ENCODE assay signal across 8 cellular contexts in the genomic region with DNA sequence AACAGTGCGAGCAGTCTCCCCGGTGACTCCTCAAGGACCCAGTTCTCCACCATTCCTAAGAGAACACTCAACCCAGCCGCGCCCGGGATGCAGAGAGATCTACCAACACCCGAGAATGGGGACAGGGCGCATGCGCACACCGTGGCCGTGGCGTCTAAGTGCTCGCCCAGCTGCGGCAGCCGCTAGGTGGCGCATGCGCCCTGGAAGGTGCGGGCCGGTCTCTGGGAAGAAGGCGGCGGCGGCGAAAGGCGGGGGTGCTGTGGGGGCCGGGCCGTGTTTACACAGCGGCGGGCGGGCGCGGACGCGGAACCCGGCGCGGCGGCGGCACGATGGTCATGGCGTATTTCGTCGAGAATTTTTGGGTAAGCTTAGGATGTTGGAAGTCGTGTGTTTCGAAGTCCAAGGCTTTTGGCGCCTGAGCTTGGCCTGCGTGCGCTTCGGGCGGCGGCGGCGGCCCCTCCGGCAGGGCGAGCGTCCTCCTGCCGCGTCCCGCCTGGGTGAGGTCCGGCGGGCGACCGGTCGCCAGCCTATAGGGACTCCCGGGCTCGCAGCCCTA. TPM values are rescaled to one million over a fixed set of nuclear protein-coding genes. Genes with fewer than 3 reads are reported as not detected.
DNase-seq lines count a peak whose midpoint lies in the region; ATAC-seq and TF ChIP-seq lines count a peak whose summit lies in the region.

A gene with protein sequence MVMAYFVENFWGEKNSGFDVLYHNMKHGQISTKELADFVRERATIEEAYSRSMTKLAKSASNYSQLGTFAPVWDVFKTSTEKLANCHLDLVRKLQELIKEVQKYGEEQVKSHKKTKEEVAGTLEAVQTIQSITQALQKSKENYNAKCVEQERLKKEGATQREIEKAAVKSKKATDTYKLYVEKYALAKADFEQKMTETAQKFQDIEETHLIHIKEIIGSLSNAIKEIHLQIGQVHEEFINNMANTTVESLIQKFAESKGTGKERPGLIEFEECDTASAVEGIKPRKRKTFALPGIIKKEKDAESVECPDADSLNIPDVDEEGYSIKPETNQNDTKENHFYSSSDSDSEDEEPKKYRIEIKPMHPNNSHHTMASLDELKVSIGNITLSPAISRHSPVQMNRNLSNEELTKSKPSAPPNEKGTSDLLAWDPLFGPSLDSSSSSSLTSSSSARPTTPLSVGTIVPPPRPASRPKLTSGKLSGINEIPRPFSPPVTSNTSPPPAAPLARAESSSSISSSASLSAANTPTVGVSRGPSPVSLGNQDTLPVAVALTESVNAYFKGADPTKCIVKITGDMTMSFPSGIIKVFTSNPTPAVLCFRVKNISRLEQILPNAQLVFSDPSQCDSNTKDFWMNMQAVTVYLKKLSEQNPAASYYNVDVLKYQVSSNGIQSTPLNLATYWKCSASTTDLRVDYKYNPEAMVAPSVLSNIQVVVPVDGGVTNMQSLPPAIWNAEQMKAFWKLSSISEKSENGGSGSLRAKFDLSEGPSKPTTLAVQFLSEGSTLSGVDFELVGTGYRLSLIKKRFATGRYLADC (plus strand): TSS at position 274 of the 556 bp plus-strand sequence. CDS start 56 bp downstream, at position 330.

- no peaks in the 10 kb centered on the region for H3K9me3 ChIP-seq in Panc1 (ENCODE audit: control insufficient read depth, insufficient read depth, low read depth, low read length)
- H3K9me3 ChIP-seq in esophagus squamous epithelium = no peaks in the 10 kb centered on the region

- BruUV-seq in Panc1 (replicated peaks; lab: Mats Ljungman, UMichigan) = no TSS peak

- TF ChIP-seq CTCF in Panc1 (IDR thresholded peaks at IDR 0.05) = peak; percentile 97
- TF ChIP-seq CTCF in esophagus squamous epithelium (IDR thresholded peaks at IDR 0.05) = peak; percentile 88 to 99 (median 95)

- H3K36me3 ChIP-seq in Panc1 (ENCODE audit: control insufficient read depth, insufficient read depth, low read length) (no peaks in the 10 kb centered on the region), esophagus squamous epithelium (no peaks in the 10 kb centered on the region)

- H3K4me3 ChIP-seq in Panc1 (ENCODE audit: low read depth in 2 of 2, low read length in 2 of 2) = peak within 1 kb of the TSS; percentile 71 to 77
- H3K4me3 ChIP-seq in esophagus squamous epithelium = peak within 1 kb of the TSS; percentile 64 to 88 (median 86)

- CTCF ChIA-PET in Panc1 (lab: Charles Lee) = interaction anchor here (0.7 to 1.0 kb wide), 2 partner anchors 14 to 260 kb away, joined by 3 to 4 read pairs; no protein-coding TSS in a partner anchor

- POLR2A ChIA-PET in Panc1 (lab: Charles Lee) = interaction anchor here (0.5 to 0.6 kb wide), 3 partner anchors 11 to 1360 kb away, joined by 3 to 9 read pairs (median 4); no protein-coding TSS in a partner anchor

- 0% methylated on average over 8 of the region's 64 CpGs; no CpG with 5 or more reads in 1 of the 2 donors for WGBS in esophagus squamous epithelium, 2 donors

- in situ Hi-C loops in Panc1 (cut with HindIII; ENCODE audit: low pct_unique_long_range_greater_than_20kb, low sequenced_read_pairs) = no loop called here

- intact Hi-C loops in Panc1 (cut with micrococcal nuclease; ENCODE audit: unreplicated experiment) = no loop called here
- intact Hi-C loops in esophagus squamous epithelium (cut with DNase I) = no loop called here

- peak; percentile 79 for DNase-seq in DMS79 treated with DMSO at 0.1 percent for 48 hours (lab: John Stamatoyannopoulos, UW)
- DNase-seq in KG1 (lab: John Stamatoyannopoulos, UW) = peak; percentile 94
- peak; percentile 78 for DNase-seq in Panc1 (ENCODE audit: low read depth, low spot score)
- DNase-seq in activated T-helper 1 cell treated with Interleukin-2 at 50 U/mL for 16 hours (ENCODE audit: low read depth) = peak; percentile 93
- DNase-seq in esophagus squamous epithelium (lab: John Stamatoyannopoulos, UW) = peak; percentile 84
- peak; percentile 97 for DNase-seq in myocyte (ENCODE audit: low read depth)
- peak; percentile 90 to 95 for DNase-seq in stimulated activated CD8-positive, alpha-beta memory T cell treated with anti-CD3 and anti-CD28 coated beads, Interleukin-7, amount 100 ng/mL, for 4 hours (ENCODE audit: low read depth in 2 of 2)

- H3K27me3 ChIP-seq in Panc1 (ENCODE audit: control insufficient read depth, insufficient read depth, low read length) = no peaks in the 10 kb centered on the region
- no peaks in the 10 kb centered on the region for H3K27me3 ChIP-seq in esophagus squamous epithelium

- H3K27ac ChIP-seq in Panc1 (ENCODE audit: low read length) (peak within 1 kb of the TSS; percentile 93), esophagus squamous epithelium (peak within 1 kb of the TSS; percentile 95 to 99 (median 98))

- ATAC-seq in GM21737 (IDR thresholded peaks at IDR 0.05; ENCODE audit: unreplicated experiment) (peak; percentile 94), Panc1 (peak; percentile 91)

- peak in 2 of 4 donors; percentile 71 to 82 for TF ChIP-seq POLR2A in esophagus squamous epithelium (IDR thresholded peaks at IDR 0.05)

- peaks cover 30% of the 10 kb centered on the region for H3K4me1 ChIP-seq in Panc1 (ENCODE audit: control insufficient read depth, insufficient read depth, low read length)
- H3K4me1 ChIP-seq in esophagus squamous epithelium = peaks cover 3 to 72% (median 29%) of the 10 kb centered on the region in 3 donors

RNA-seq across cellular contexts. Expression of the gene that starts here (rescaled TPM):
- 25.3 TPM for total RNA-seq in Panc1 (2021; ENCODE audit: unreplicated experiment)
- polyA plus RNA-seq in Panc1 (2012; ENCODE audit: insufficient read length) = 12.2 TPM
- total RNA-seq in esophagus squamous epithelium = 10 to 100 TPM; 30.2 to 41.8 (median 36.6) TPM
- 12.5 and 14.7 TPM in 2 replicates for total RNA-seq in myocyte
- polyA plus RNA-seq in myocyte (2012) = 7.0 TPM

Comparison
In these comparisons a context has a peak if more than half of its experiments do, and no peak if none do; other contexts are left out.
1. Peak in every context shown above with its lines: DNase-seq, ATAC-seq, H3K4me3 ChIP-seq and H3K27ac ChIP-seq.